8 cellular contexts compared by ENCODE assay signal in the genomic region with DNA sequence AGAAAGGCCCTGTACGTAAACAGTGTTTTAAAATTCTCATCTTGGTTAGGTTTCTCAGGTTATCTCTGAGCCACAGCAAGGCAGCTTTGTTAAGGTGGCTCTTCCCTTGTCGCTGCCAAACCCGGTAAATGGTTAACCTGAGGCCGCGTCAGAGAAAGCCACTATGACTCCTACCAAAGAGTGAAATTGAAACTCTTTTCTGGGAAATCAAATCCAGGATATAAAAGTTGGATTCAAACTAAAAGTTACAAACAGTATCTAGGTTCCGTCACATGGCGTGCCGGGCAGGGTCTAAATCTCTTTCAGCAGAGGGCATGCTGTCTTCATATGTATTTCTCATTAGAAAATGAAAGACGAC. TPM values are rescaled to one million over a fixed set of nuclear protein-coding genes. Genes with fewer than 3 reads are reported as not detected.
DNase-seq lines count a peak whose midpoint lies in the region; ATAC-seq lines count a peak whose summit lies in the region.

No MANE protein-coding gene starts in this region.

- intact Hi-C loops in head of caudate nucleus (cut with DNase I): loop anchor here (5.0 to 10.0 kb wide), 2 partner anchors 115 to 442 kb away; no protein-coding TSS in a partner anchor
- intact Hi-C loops in posterior vena cava (cut with DNase I): no loop called here

- peak; percentile 44 for ATAC-seq in HG02798 (IDR thresholded peaks at IDR 0.05; ENCODE audit: poor library complexity, unreplicated experiment)

- peak; percentile 78 to 81 for DNase-seq in NCI-H526 (lab: John Stamatoyannopoulos, UW)
- DNase-seq in NCI-H526 treated with DMSO at 0.1 percent for 48 hours (lab: John Stamatoyannopoulos, UW): no peak
- DNase-seq in NCI-H69 (lab: John Stamatoyannopoulos, UW): peak; percentile 67
- peak; percentile 60 for DNase-seq in activated naive CD4-positive, alpha-beta T cell treated with Interleukin-2 at 50 U/mL for 16 hours
- peak in 41 of 42 donors; percentile 5 to 61 (median 30) for DNase-seq in head of caudate nucleus
- peak; percentile 72 for DNase-seq in posterior vena cava (ENCODE audit: low spot score)
- no peak for DNase-seq in iPS-NIHi11 (ENCODE audit: low spot score)

RNA-seq across cellular contexts. Expression of a gene that starts 0.4 kb away (rescaled TPM):
- total RNA-seq in posterior vena cava: 1 to 10 TPM; 5.8 to 6.9 TPM

Comparison
In these comparisons a context has a peak if more than half of its experiments do, and no peak if none do; other contexts are left out.
1. DNase-seq: peak in NCI-H526 (2 of 2), NCI-H69 (single experiment), activated naive CD4-positive, alpha-beta T cell treated with Interleukin-2 at 50 U/mL for 16 hours (single experiment), head of caudate nucleus (41 of 42) and posterior vena cava (single experiment); none in NCI-H526 treated with DMSO at 0.1 percent for 48 hours (single experiment) and iPS-NIHi11 (single experiment).